Comparison of ENCODE assay signal across 21 cellular contexts in genomic region chr19:20472854-20473253, GRCh38.
DNase-seq lines count a peak whose midpoint lies in the region; ATAC-seq and TF ChIP-seq lines count a peak whose summit lies in the region.
"Had no signal": no experiment of that assay in that cellular context is flagged by ENCODE, and none has a peak within 500 bp of the region (broad histone marks: within the 10 kb centered on the region; RNA-seq: fewer than 3 reads in every experiment).

No MANE protein-coding gene starts in this region.

- TF ChIP-seq POLR2A in esophagus muscularis mucosa (IDR thresholded peaks at IDR 0.05; ENCODE audit: low read depth) = no peak

- no peak for TF ChIP-seq EP300 in esophagus muscularis mucosa (IDR thresholded peaks at IDR 0.05)

- no peaks in the 10 kb centered on the region for H3K36me3 ChIP-seq in lower lobe of right lung
- no peaks in the 10 kb centered on the region for H3K36me3 ChIP-seq in esophagus muscularis mucosa
- H3K36me3 ChIP-seq: BLaER1 treated with 17β-estradiol and CSF1 and Interleukin-3, amounts not matched to agents 10 nM and 100 nM; HAP-1; MG63 had no signal

- H3K27me3 ChIP-seq in lower lobe of right lung (ENCODE audit: low read depth) (no peaks in the 10 kb centered on the region), esophagus muscularis mucosa (no peaks in the 10 kb centered on the region)
- H3K27me3 ChIP-seq: BLaER1 treated with 17β-estradiol and CSF1 and Interleukin-3, amounts not matched to agents 10 nM and 100 nM; MG63 had no signal

- peaks cover 3% of the 10 kb centered on the region for H3K9me3 ChIP-seq in lower lobe of right lung
- no peaks in the 10 kb centered on the region for H3K9me3 ChIP-seq in esophagus muscularis mucosa
- H3K9me3 ChIP-seq: HAP-1, MG63 had no signal

- peak; percentile 79 for DNase-seq in DMS53 treated with DMSO at 0.1 percent for 48 hours (lab: John Stamatoyannopoulos, UW; ENCODE audit: unreplicated experiment)
- DNase-seq in NCI-H1694 (lab: John Stamatoyannopoulos, UW) = peak; percentile 7
- DNase-seq in RPMI7951 (ENCODE audit: low read depth) = peak; percentile 50
- peak; percentile 41 for DNase-seq in lower lobe of right lung
- DNase-seq in DMS153 treated with DMSO at 0.1 percent for 48 hours (lab: John Stamatoyannopoulos, UW; ENCODE audit: unreplicated experiment) = no peak
- DNase-seq in esophagus muscularis mucosa (ENCODE audit: extremely low spot score) = no peak
- DNase-seq: Calu3; CD8-positive, alpha-beta T cell; DMS79; IMR-90; Kasumi-1; MG63; NCI-H1048; NCI-H1436; NCI-H2081 treated with DMSO at 0.1 percent for 48 hours; NCI-H226; NCI-H524 treated with DMSO at 0.1 percent for 48 hours; SIG-M5 had no signal

- intact Hi-C loops in lower lobe of right lung (cut with DNase I) = no loop called here
- intact Hi-C loops in esophagus muscularis mucosa (cut with DNase I) = no loop called here

- H3K27ac ChIP-seq in lower lobe of right lung = no peak overlapping the region
- no peak overlapping the region for H3K27ac ChIP-seq in esophagus muscularis mucosa (replicated peaks in 1 of 4)
- H3K27ac ChIP-seq: BLaER1 treated with 17β-estradiol and CSF1 and Interleukin-3, amounts not matched to agents 10 nM and 100 nM had no signal

- H3K4me3 ChIP-seq in lower lobe of right lung = no peak overlapping the region
- H3K4me3 ChIP-seq in esophagus muscularis mucosa = no peak overlapping the region
- H3K4me3 ChIP-seq: BLaER1 treated with 17β-estradiol and CSF1 and Interleukin-3, amounts not matched to agents 10 nM and 100 nM; HAP-1; MG63 had no signal

- H3K4me1 ChIP-seq in lower lobe of right lung (no peaks in the 10 kb centered on the region), esophagus muscularis mucosa (no peaks in the 10 kb centered on the region)
- H3K4me1 ChIP-seq: HAP-1 had no signal

- WGBS in esophagus muscularis mucosa = 93% methylated on average over 13 of the region's 13 CpGs

- ATAC-seq in lower lobe of right lung (no peak), HG02763 (IDR thresholded peaks at IDR 0.05; ENCODE audit: unreplicated experiment) (no peak)
- ATAC-seq: CD8-positive, alpha-beta T cell had no signal

- TF ChIP-seq CTCF in lower lobe of right lung (IDR thresholded peaks at IDR 0.05) (no peak), esophagus muscularis mucosa (IDR thresholded peaks at IDR 0.05) (no peak)

Comparison
In these comparisons a context has a peak if more than half of its experiments do, and no peak if none do; other contexts are left out.
1. DNase-seq: peak in DMS53 treated with DMSO at 0.1 percent for 48 hours (single experiment), NCI-H1694 (single experiment), RPMI7951 (single experiment) and lower lobe of right lung (single experiment); none in DMS153 treated with DMSO at 0.1 percent for 48 hours (single experiment) and esophagus muscularis mucosa (single experiment).